In the genomic region with DNA sequence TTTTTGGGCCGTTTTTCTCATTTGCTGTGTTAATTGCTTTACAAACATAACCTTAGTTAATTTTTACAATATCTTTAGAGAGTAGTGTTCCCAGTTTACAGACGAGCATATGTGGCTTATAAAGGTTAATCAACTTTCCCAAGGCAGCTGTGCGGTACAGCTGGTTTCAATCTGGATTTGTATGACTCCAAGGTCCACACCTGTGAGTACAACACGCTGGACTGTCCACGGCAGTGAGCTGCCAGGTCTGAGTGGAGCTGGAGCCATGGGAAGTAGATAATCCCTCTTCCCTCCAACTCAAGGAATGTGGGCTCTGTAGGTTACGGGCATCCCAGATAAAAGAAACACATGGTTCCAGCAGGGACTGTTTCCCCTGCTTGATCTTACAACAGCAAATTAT, we compare ENCODE assay signal across 25 cellular contexts.
DNase-seq lines count a peak whose midpoint lies in the region; ATAC-seq, FAIRE-seq and TF ChIP-seq lines count a peak whose summit lies in the region.
"Had no signal": no experiment of that assay in that cellular context is flagged by ENCODE, and none has a peak within 500 bp of the region (broad histone marks: within the 10 kb centered on the region; RNA-seq: fewer than 3 reads in every experiment).

No MANE protein-coding gene starts in this region.

- H3K4me3 ChIP-seq in liver (ENCODE audit: low read depth in 1 of 3, low read length in 3 of 3) (no peak overlapping the region), HepG2 (replicated peaks in 1 of 3; ENCODE audit: insufficient read depth in 1 of 3, low read depth in 2 of 3, low read length in 3 of 3) (no peak overlapping the region), aorta (ENCODE audit: low read length in 2 of 2) (no peak overlapping the region)
- H3K4me3 ChIP-seq: A549; BLaER1 treated with 17β-estradiol and CSF1 and Interleukin-3, amounts not matched to agents 10 nM and 100 nM; GM12878; GM23248 had no signal

- ATAC-seq in HepG2 = no peak
- ATAC-seq in left lobe of liver = peak; percentile 91
- no peak for ATAC-seq in aorta (ENCODE audit: low FRiP score)
- ATAC-seq: A549, GM12878, HCT116 had no signal

- no peak for FAIRE-seq in HepG2 (lab: Jason Lieb, UNC)
- FAIRE-seq: A549, D721Med, GM12878, GM19239 had no signal

- no peaks in the 10 kb centered on the region for H3K9me3 Mint-ChIP-seq in osteocyte (ENCODE audit: unreplicated experiment)
- H3K9me3 Mint-ChIP-seq: CD4-positive, alpha-beta T cell; CD8-positive, alpha-beta memory T cell; H9 had no signal

- TF ChIP-seq CTCF in liver (IDR thresholded peaks at IDR 0.05; ENCODE audit: low read depth, low read length, missing input control) (no peak), HepG2 (CRISPR knock-in tag; IDR thresholded peaks at IDR 0.05) (no peak), osteocyte (IDR thresholded peaks at IDR 0.05) (no peak)

- no peak for TF ChIP-seq EP300 in HepG2 (IDR thresholded peaks at IDR 0.05; ENCODE audit: low read depth in 2 of 2, low read length in 2 of 2)
- no peak for TF ChIP-seq EP300 in HepG2 (CRISPR knock-in tag; IDR thresholded peaks at IDR 0.05; ENCODE audit: borderline replicate concordance)

- no TSS peak for BruUV-seq in HepG2 (replicated peaks; lab: Mats Ljungman, UMichigan)

- H3K4me1 ChIP-seq in liver (ENCODE audit: control insufficient read depth in 4 of 4, insufficient read depth in 4 of 4, low read length in 3 of 4) (peaks cover 0 to 3% (median 0%) of the 10 kb centered on the region in 4 donors), HepG2 (ENCODE audit: insufficient read depth, low read length) (no peaks in the 10 kb centered on the region), aorta (ENCODE audit: control insufficient read depth in 1 of 2, insufficient read depth in 2 of 2, low read length in 2 of 2) (peaks cover under 1 to 5% of the 10 kb centered on the region in 2 donors)
- H3K4me1 ChIP-seq: BE2C had no signal

- no peak for DNase-seq in HepG2 (ENCODE audit: low spot score)
- peak; percentile 52 for DNase-seq in left lobe of liver (ENCODE audit: low spot score)
- DNase-seq in osteocyte (ENCODE audit: extremely low spot score, unreplicated experiment) = peak; percentile 44
- DNase-seq in NCI-H146 treated with DMSO at 0.1 percent for 48 hours (lab: John Stamatoyannopoulos, UW; ENCODE audit: unreplicated experiment) = no peak
- DNase-seq in aorta = no peak
- DNase-seq: 8988T; ACHN; AML-193; BE2C; CD4-positive, alpha-beta T cell; CD8-positive, alpha-beta memory T cell; DMS 273 treated with DMSO at 0.1 percent for 48 hours; DMS79; EL; GDM1; GM23248; H9 had no signal

- no peaks in the 10 kb centered on the region for H3K9me3 ChIP-seq in liver (ENCODE audit: control insufficient read depth in 4 of 4, low read length in 3 of 4)
- no peaks in the 10 kb centered on the region for H3K9me3 ChIP-seq in HepG2 (ENCODE audit: low read length)
- H3K9me3 ChIP-seq in aorta (ENCODE audit: control insufficient read depth, low read length) = no peaks in the 10 kb centered on the region
- H3K9me3 ChIP-seq: A549, BE2C had no signal

- TF ChIP-seq POLR2A in HepG2 (IDR thresholded peaks at IDR 0.05; ENCODE audit: insufficient read depth in 1 of 2, low read depth in 2 of 2, low read length in 2 of 2) = no peak

- peaks cover 4% of the 10 kb centered on the region for H3K27me3 Mint-ChIP-seq in osteocyte (ENCODE audit: unreplicated experiment)

- no peaks in the 10 kb centered on the region for H3K36me3 Mint-ChIP-seq in osteocyte (ENCODE audit: unreplicated experiment)
- H3K36me3 Mint-ChIP-seq: CD14-positive monocyte; CD8-positive, alpha-beta memory T cell had no signal

- H3K27ac ChIP-seq in liver (ENCODE audit: low read depth in 1 of 2, low read length in 2 of 2) = no peak overlapping the region
- H3K27ac ChIP-seq in HepG2 (ENCODE audit: extremely low read length, insufficient read depth, low read length) = no peak overlapping the region
- no peak overlapping the region for H3K27ac ChIP-seq in aorta (ENCODE audit: low read depth in 1 of 2, low read length in 2 of 2)
- H3K27ac ChIP-seq: A549; BLaER1 treated with 17β-estradiol and CSF1 and Interleukin-3, amounts not matched to agents 10 nM and 100 nM; GM23248 had no signal

- H3K79me2 ChIP-seq in HepG2 (ENCODE audit: insufficient read depth, low read length) = no peaks in the 10 kb centered on the region

- no peaks in the 10 kb centered on the region for H4K20me1 ChIP-seq in HepG2 (ENCODE audit: insufficient read depth, low read length)
- H4K20me1 ChIP-seq: BLaER1 treated with 17β-estradiol and CSF1 and Interleukin-3, amounts not matched to agents 10 nM and 100 nM had no signal

- TF ChIP-seq RAD21 in liver (IDR thresholded peaks at IDR 0.05) (no peak), HepG2 (CRISPR knock-in tag; IDR thresholded peaks at IDR 0.05) (no peak)

- CTCF ChIA-PET in HepG2 (lab: Yijun Ruan, JAX; ENCODE audit: low intra/inter-chr PET ratio, low total read pairs) = no interaction called here

- no peak overlapping the region for H3K27ac Mint-ChIP-seq in osteocyte (ENCODE audit: unreplicated experiment)
- H3K27ac Mint-ChIP-seq: CD4-positive, alpha-beta T cell; CD8-positive, alpha-beta memory T cell; H9 had no signal

- H2AFZ ChIP-seq in HepG2 (ENCODE audit: low read length) = no peak overlapping the region
- H2AFZ ChIP-seq: GM23248 had no signal

- POLR2A ChIA-PET in HepG2 (lab: Yijun Ruan, JAX) = no interaction called here

- peaks cover 15% of the 10 kb centered on the region for H3K4me1 Mint-ChIP-seq in osteocyte (ENCODE audit: unreplicated experiment)
- H3K4me1 Mint-ChIP-seq: CD14-positive monocyte; CD8-positive, alpha-beta memory T cell; H9 had no signal

- H3K36me3 ChIP-seq in liver (ENCODE audit: control insufficient read depth in 4 of 4, insufficient read depth in 3 of 4, low read depth in 1 of 4, low read length in 3 of 4) = no peaks in the 10 kb centered on the region
- no peaks in the 10 kb centered on the region for H3K36me3 ChIP-seq in HepG2 (replicated peaks in 1 of 2; ENCODE audit: control insufficient read depth in 1 of 2, insufficient read depth in 2 of 2, low read length in 2 of 2)
- H3K36me3 ChIP-seq in aorta (ENCODE audit: control insufficient read depth in 1 of 2, insufficient read depth in 2 of 2, low read length in 1 of 2) = no peaks in the 10 kb centered on the region
- H3K36me3 ChIP-seq: BE2C; BLaER1 treated with 17β-estradiol and CSF1 and Interleukin-3, amounts not matched to agents 10 nM and 100 nM had no signal

- no peak overlapping the region for H3K4me3 Mint-ChIP-seq in osteocyte (ENCODE audit: unreplicated experiment)
- H3K4me3 Mint-ChIP-seq: CD14-positive monocyte; CD4-positive, alpha-beta T cell; CD8-positive, alpha-beta memory T cell; H9 had no signal

- no peak overlapping the region for H3K4me2 ChIP-seq in HepG2 (ENCODE audit: low read depth, low read length)
- H3K4me2 ChIP-seq: A549; BLaER1 treated with 17β-estradiol and CSF1 and Interleukin-3, amounts not matched to agents 10 nM and 100 nM had no signal

- intact Hi-C loops in HepG2 (cut with micrococcal nuclease; ENCODE audit: unreplicated experiment) = no loop called here
- intact Hi-C loops in aorta (cut with DNase I) = loop anchor here in 1 of 2 donors (10.0 kb wide), 1 partner anchor 336 kb away; no protein-coding TSS in a partner anchor

- no peak overlapping the region for H3K9ac ChIP-seq in liver (ENCODE audit: low read depth in 1 of 2, low read length in 2 of 2)
- H3K9ac ChIP-seq in HepG2 (ENCODE audit: insufficient read depth, low read depth, low read length) = no peak overlapping the region
- H3K9ac ChIP-seq: BLaER1 treated with 17β-estradiol and CSF1 and Interleukin-3, amounts not matched to agents 10 nM and 100 nM; GM23248 had no signal

- in situ Hi-C loops in HepG2 (cut with HindIII; ENCODE audit: extremely low pct_ligation_motif_present, low pct_unique_long_range_greater_than_20kb) = no loop called here

- H3K27me3 ChIP-seq in liver (ENCODE audit: control insufficient read depth in 4 of 4, insufficient read depth in 4 of 4, low read length in 3 of 4) = no peaks in the 10 kb centered on the region
- H3K27me3 ChIP-seq in HepG2 (ENCODE audit: control insufficient read depth in 1 of 2, insufficient read depth in 2 of 2, low read length in 2 of 2) = no peaks in the 10 kb centered on the region; a peak in 1 of 5 replicates
- no peaks in the 10 kb centered on the region for H3K27me3 ChIP-seq in aorta (ENCODE audit: control insufficient read depth in 1 of 2, insufficient read depth in 2 of 2, low read length in 1 of 2)
- H3K27me3 ChIP-seq: BE2C; BLaER1 treated with 17β-estradiol and CSF1 and Interleukin-3, amounts not matched to agents 10 nM and 100 nM had no signal

- 45% methylated on average over 6 of the region's 6 CpGs for WGBS in liver
- 20% methylated on average over 6 of the region's 6 CpGs for WGBS in HepG2 (ENCODE audit: low lambda C conversion rate)
- WGBS in aorta, 2 donors = 84 to 87% methylated on average over 6 of the region's 6 CpGs

TF ChIP-seq in liver, 16 proteins besides CTCF, POLR2A, EP300 and RAD21:
- peak; percentile 60 to 69 for TF ChIP-seq HNF4A (conservative IDR thresholded peaks at IDR 0.05)
- TF ChIP-seq YY1 (IDR thresholded peaks at IDR 0.05) = no peak
- peak; percentile 9 to 39 for TF ChIP-seq RXRA (IDR thresholded peaks at IDR 0.05)
- TF ChIP-seq SP1 (IDR thresholded peaks at IDR 0.05) = peak; percentile 10

TF ChIP-seq in HepG2, 621 proteins besides CTCF, POLR2A, EP300 and RAD21 (continues in another document):
- TF ChIP-seq SATB2 (CRISPR knock-in tag; IDR thresholded peaks at IDR 0.05) = no peak
- no peak for TF ChIP-seq MYNN (CRISPR knock-in tag; IDR thresholded peaks at IDR 0.05; ENCODE audit: low read depth)
- TF ChIP-seq SMARCC2 (IDR thresholded peaks at IDR 0.05) = no peak
- TF ChIP-seq CBX1 (IDR thresholded peaks at IDR 0.05; ENCODE audit: low read depth) = no peak
- no peak for TF ChIP-seq ZFAT (CRISPR knock-in tag; conservative IDR thresholded peaks at IDR 0.05)
- no peak for TF ChIP-seq PAWR (CRISPR knock-in tag; IDR thresholded peaks at IDR 0.05; ENCODE audit: borderline replicate concordance)

Comparison
In these comparisons a context has a peak if more than half of its experiments do, and no peak if none do; other contexts are left out.
1. DNase-seq: peak in left lobe of liver (single experiment) and osteocyte (single experiment); none in HepG2 (single experiment), NCI-H146 treated with DMSO at 0.1 percent for 48 hours (single experiment) and aorta (0 of 2).